ENCODE assay signal across 28 cellular contexts in the genomic region with DNA sequence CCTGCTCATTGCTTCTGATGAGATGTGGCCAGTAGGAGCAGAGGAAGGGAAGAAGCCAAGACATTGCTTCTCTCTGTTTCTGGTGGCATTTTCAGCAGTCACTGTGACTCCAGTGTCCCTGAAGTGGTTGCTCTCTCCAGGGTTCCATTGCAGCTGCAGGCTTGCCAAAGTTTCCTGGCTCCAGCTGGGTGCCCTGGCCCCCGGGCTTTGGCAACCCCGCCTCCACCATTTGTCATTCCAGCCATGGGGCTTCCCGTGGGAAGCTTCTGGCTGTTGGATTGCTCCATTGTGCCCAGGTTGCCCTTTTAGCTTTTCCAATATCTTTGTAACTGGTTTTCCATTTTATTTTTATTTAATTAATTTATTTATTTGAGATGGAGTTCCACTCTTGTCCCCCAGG. TPM values are rescaled to one million over a fixed set of nuclear protein-coding genes. Genes with fewer than 3 reads are reported as not detected.
"Had no signal": no experiment of that assay in that cellular context is flagged by ENCODE, and none has a peak within 500 bp of the region (broad histone marks: within the 10 kb centered on the region; RNA-seq: fewer than 3 reads in every experiment).

No MANE protein-coding gene starts in this region.

- H3K27ac Mint-ChIP-seq: immature natural killer cell; nephron; stimulated activated memory B cell treated with anti-CD40 and anti-IgM and Interleukin-4, amounts not matched to agents 10 μg/mL and 1 μg/mL and 100 μg/mL, for 72 hours; stimulated activated naive CD8-positive, alpha-beta T cell treated with anti-CD3 and anti-CD28 coated beads, Interleukin-15, Interleukin-2, amounts not matched to agents 100 ng/mL and 50 ng/mL, for 24 hours had no signal

- H3K27me3 ChIP-seq: esophagus squamous epithelium, tibial artery, upper lobe of left lung, uterus had no signal

- H3K9me3 Mint-ChIP-seq: immature natural killer cell; naive B cell; nephron; stimulated activated memory B cell treated with anti-CD40 and anti-IgM and Interleukin-4, amounts not matched to agents 10 μg/mL and 1 μg/mL and 100 μg/mL, for 72 hours; stimulated activated naive CD8-positive, alpha-beta T cell treated with anti-CD3 and anti-CD28 coated beads, Interleukin-15, Interleukin-2, amounts not matched to agents 100 ng/mL and 50 ng/mL, for 24 hours had no signal

- H3K9ac ChIP-seq: parathyroid adenoma had no signal

- H3K4me3 ChIP-seq: esophagus squamous epithelium, left ventricle myocardium inferior, lower lobe of right lung, prostate gland, spleen, tibial artery, upper lobe of left lung, uterus had no signal

- DNase-seq: dermis blood vessel endothelial cell; esophagus squamous epithelium; foreskin fibroblast; immature natural killer cell; kidney; left cardiac atrium; left ventricle myocardium inferior; lower lobe of right lung; mesendoderm; naive B cell; occipital lobe; spleen; stimulated activated CD4-positive, alpha-beta T cell treated with anti-CD3 and anti-CD28 coated beads, Interleukin-15, amount 100 ng/mL, for 24 hours; stimulated activated CD4-positive, alpha-beta T cell treated with anti-CD3 and anti-CD28 coated beads, Interleukin-1b, Interleukin-23, amount 100 ng/mL, for 48 hours; stimulated activated CD4-positive, alpha-beta T cell treated with anti-CD3 and anti-CD28 coated beads, Interleukin-4, amount 100 ng/mL, for 24 hours; tibial artery; uterus had no signal

- H3K36me3 Mint-ChIP-seq: immature natural killer cell; naive B cell; stimulated activated memory B cell treated with anti-CD40 and anti-IgM and Interleukin-4, amounts not matched to agents 10 μg/mL and 1 μg/mL and 100 μg/mL, for 72 hours had no signal

- H3K79me2 ChIP-seq: parathyroid adenoma had no signal

- H2AFZ ChIP-seq: parathyroid adenoma had no signal

- H3K36me3 ChIP-seq: esophagus squamous epithelium, left ventricle myocardium inferior, lower lobe of right lung, prostate gland, spleen, tibial artery, upper lobe of left lung, uterus had no signal

- H3K4me1 ChIP-seq: left ventricle myocardium inferior, lower lobe of right lung, parathyroid adenoma, prostate gland, spleen, upper lobe of left lung, uterus had no signal

- ATAC-seq: lower lobe of right lung; sciatic nerve; stimulated activated memory B cell treated with anti-CD40 and anti-IgM and Interleukin-4, amounts not matched to agents 10 μg/mL and 1 μg/mL and 100 μg/mL, for 72 hours had no signal

- H3K27ac ChIP-seq: left ventricle myocardium inferior, lower lobe of right lung, parathyroid adenoma, prostate gland, spleen, tibial artery, upper lobe of left lung, uterus had no signal

- H3K9me3 ChIP-seq: esophagus squamous epithelium, left ventricle myocardium inferior, lower lobe of right lung, prostate gland, spleen, tibial artery, upper lobe of left lung, uterus had no signal

- H3K4me1 Mint-ChIP-seq: immature natural killer cell had no signal

- H3K4me3 Mint-ChIP-seq: immature natural killer cell; naive B cell; nephron; stimulated activated memory B cell treated with anti-CD40 and anti-IgM and Interleukin-4, amounts not matched to agents 10 μg/mL and 1 μg/mL and 100 μg/mL, for 72 hours; stimulated activated naive CD8-positive, alpha-beta T cell treated with anti-CD3 and anti-CD28 coated beads, Interleukin-15, Interleukin-2, amounts not matched to agents 100 ng/mL and 50 ng/mL, for 24 hours had no signal

- H3K27me3 Mint-ChIP-seq: naive B cell had no signal

RNA-seq across cellular contexts. Expression of a gene that starts 12.7 kb away (rescaled TPM):
- total RNA-seq: dermis blood vessel endothelial cell, left cardiac atrium, left ventricle myocardium inferior, occipital lobe, sciatic nerve, skeletal muscle tissue, spleen, temporal lobe, uterus had no signal

RNA-seq across cellular contexts. Expression of a gene that starts 37.1 kb away (rescaled TPM):
- total RNA-seq: dermis blood vessel endothelial cell, epithelial cell of proximal tubule, esophagus squamous epithelium, occipital lobe, renal cortical epithelial cell, skeletal muscle tissue, temporal lobe had no signal
